19 cellular contexts compared by ENCODE assay signal in genomic region chr7:126483972-126484371, GRCh38.
DNase-seq lines count a peak whose midpoint lies in the region; ATAC-seq and TF ChIP-seq lines count a peak whose summit lies in the region.
"Had no signal": no experiment of that assay in that cellular context is flagged by ENCODE, and none has a peak within 500 bp of the region (broad histone marks: within the 10 kb centered on the region; RNA-seq: fewer than 3 reads in every experiment).

No MANE protein-coding gene starts in this region.

- H3K27ac Mint-ChIP-seq in T-cell = no peak overlapping the region
- H3K27ac Mint-ChIP-seq: activated naive CD8-positive, alpha-beta T cell treated with anti-CD3 and anti-CD28 coated beads, Interleukin-2, amount 50 U/mL, for 24 hours; activated T-helper 1 cell treated with anti-CD3 and anti-CD28 coated beads, Interleukin-12 subunit alpha, Interleukin-12 subunit beta, Interleukin-2, Interleukin-4 antibody, amounts not matched to agents 30 ng/mL and 10 ng/mL and 1 ng/mL, durations not matched to agents 14 hours and 24 hours and 36 hours had no signal

- H3K36me3 Mint-ChIP-seq in T-cell = no peaks in the 10 kb centered on the region

- no peaks in the 10 kb centered on the region for H3K27me3 ChIP-seq in BLaER1 treated with 17β-estradiol and CSF1 and Interleukin-3, amounts not matched to agents 10 nM and 100 nM
- no peaks in the 10 kb centered on the region for H3K27me3 ChIP-seq in suprapubic skin
- H3K27me3 ChIP-seq: breast epithelium, gastroesophageal sphincter, right lobe of liver had no signal

- WGBS in suprapubic skin = 75% methylated on average over 3 of the region's 3 CpGs

- no peaks in the 10 kb centered on the region for H3K27me3 Mint-ChIP-seq in T-cell
- H3K27me3 Mint-ChIP-seq: activated naive CD8-positive, alpha-beta T cell treated with anti-CD3 and anti-CD28 coated beads, Interleukin-2, amount 50 U/mL, for 24 hours had no signal

- no peak for ATAC-seq in T-cell (replicated peaks in 1 of 4)
- ATAC-seq: activated naive CD8-positive, alpha-beta T cell treated with anti-CD3 and anti-CD28 coated beads, Interleukin-2, amount 50 U/mL, for 24 hours; gastroesophageal sphincter; K562; right lobe of liver; Right ventricle myocardium inferior had no signal

- POLR2A ChIA-PET in T-cell (lab: Charles Lee) = interaction anchor here in 1 of 2 donors (0.6 kb wide), 1 partner anchor 239 kb away, joined by 3 read pairs; no protein-coding TSS in a partner anchor

- no peak for TF ChIP-seq EP300 in suprapubic skin (IDR thresholded peaks at IDR 0.05)

- peak overlapping the region in 7 of 11 experiments; percentile 19 to 56 (median 29); a peak in 11 of 22 replicates for H3K4me2 ChIP-seq in BLaER1 treated with 17β-estradiol and CSF1 and Interleukin-3, amounts not matched to agents 10 nM and 100 nM

- no peak overlapping the region for H3K4me3 ChIP-seq in BLaER1 treated with 17β-estradiol and CSF1 and Interleukin-3, amounts not matched to agents 10 nM and 100 nM
- no peak overlapping the region for H3K4me3 ChIP-seq in suprapubic skin
- H3K4me3 ChIP-seq: breast epithelium, gastroesophageal sphincter, K562, right lobe of liver had no signal

- H3K36me3 ChIP-seq in BLaER1 treated with 17β-estradiol and CSF1 and Interleukin-3, amounts not matched to agents 10 nM and 100 nM = no peaks in the 10 kb centered on the region
- H3K36me3 ChIP-seq in suprapubic skin = no peaks in the 10 kb centered on the region
- H3K36me3 ChIP-seq: breast epithelium, gastroesophageal sphincter, right lobe of liver had no signal

- peak; percentile 74 for DNase-seq in NCI-H1092 (lab: John Stamatoyannopoulos, UW)
- peak; percentile 69 for DNase-seq in NCI-H2171 treated with DMSO at 0.1 percent for 48 hours (lab: John Stamatoyannopoulos, UW)
- DNase-seq in SK-N-DZ (ENCODE audit: low spot score) = peak; percentile 99
- DNase-seq in 8988T = no peak
- no peak for DNase-seq in T-cell
- no peak for DNase-seq in suprapubic skin (ENCODE audit: low spot score in 2 of 2)
- no peak for DNase-seq in activated naive CD4-positive, alpha-beta T cell (lab: John Stamatoyannopoulos, UW)
- DNase-seq: activated CD4-positive, CD25-positive, alpha-beta regulatory T cell; activated naive CD8-positive, alpha-beta T cell treated with anti-CD3 and anti-CD28 coated beads, Interleukin-2, amount 50 U/mL, for 24 hours; dermis blood vessel endothelial cell; GF-D8; right lobe of liver; stimulated activated CD4-positive, alpha-beta T cell treated with anti-CD3 and anti-CD28 coated beads, Interleukin-2, amount 100 ng/mL, for 24 hours had no signal

- peak overlapping the region in 4 of 11 experiments; percentile 47 to 65 (median 54); a peak in 7 of 22 replicates for H3K27ac ChIP-seq in BLaER1 treated with 17β-estradiol and CSF1 and Interleukin-3, amounts not matched to agents 10 nM and 100 nM
- no peak overlapping the region for H3K27ac ChIP-seq in suprapubic skin
- H3K27ac ChIP-seq: breast epithelium, gastroesophageal sphincter, right lobe of liver had no signal

- peaks cover 5 to 10% (median 9%) of the 10 kb centered on the region in 3 donors for H3K9me3 Mint-ChIP-seq in T-cell
- H3K9me3 Mint-ChIP-seq: activated T-helper 1 cell treated with anti-CD3 and anti-CD28 coated beads, Interleukin-12 subunit alpha, Interleukin-12 subunit beta, Interleukin-2, Interleukin-4 antibody, amounts not matched to agents 30 ng/mL and 10 ng/mL and 1 ng/mL, durations not matched to agents 14 hours and 24 hours and 36 hours had no signal

- peaks cover 0 to 7% (median 0%) of the 10 kb centered on the region in 11 experiments; a peak in 5 of 22 replicates for H3K9me3 ChIP-seq in BLaER1 treated with 17β-estradiol and CSF1 and Interleukin-3, amounts not matched to agents 10 nM and 100 nM (replicated peaks in 1 of 11)
- H3K9me3 ChIP-seq in suprapubic skin = no peaks in the 10 kb centered on the region
- H3K9me3 ChIP-seq: right lobe of liver had no signal

- peaks cover 0 to 20% (median 8%) of the 10 kb centered on the region in 10 experiments; a peak in 10 of 20 replicates for H3K4me1 ChIP-seq in BLaER1 treated with 17β-estradiol and CSF1 and Interleukin-3, amounts not matched to agents 10 nM and 100 nM
- H3K4me1 ChIP-seq in suprapubic skin = no peaks in the 10 kb centered on the region
- H3K4me1 ChIP-seq: breast epithelium, gastroesophageal sphincter, right lobe of liver had no signal

- H3K9ac ChIP-seq in BLaER1 treated with 17β-estradiol and CSF1 and Interleukin-3, amounts not matched to agents 10 nM and 100 nM = no peak overlapping the region

- TF ChIP-seq CTCF in suprapubic skin (IDR thresholded peaks at IDR 0.05) = no peak

- TF ChIP-seq POLR2A in suprapubic skin (IDR thresholded peaks at IDR 0.05) = no peak

- H4K20me1 ChIP-seq in BLaER1 treated with 17β-estradiol and CSF1 and Interleukin-3, amounts not matched to agents 10 nM and 100 nM = no peaks in the 10 kb centered on the region

- H3K4me3 Mint-ChIP-seq in T-cell = no peak overlapping the region
- H3K4me3 Mint-ChIP-seq: activated naive CD8-positive, alpha-beta T cell treated with anti-CD3 and anti-CD28 coated beads, Interleukin-2, amount 50 U/mL, for 24 hours; activated T-helper 1 cell treated with anti-CD3 and anti-CD28 coated beads, Interleukin-12 subunit alpha, Interleukin-12 subunit beta, Interleukin-2, Interleukin-4 antibody, amounts not matched to agents 30 ng/mL and 10 ng/mL and 1 ng/mL, durations not matched to agents 14 hours and 24 hours and 36 hours had no signal

- H3K4me1 Mint-ChIP-seq in T-cell = no peaks in the 10 kb centered on the region
- H3K4me1 Mint-ChIP-seq: activated naive CD8-positive, alpha-beta T cell treated with anti-CD3 and anti-CD28 coated beads, Interleukin-2, amount 50 U/mL, for 24 hours had no signal

- CTCF ChIA-PET in T-cell (lab: Charles Lee) = no interaction called here

Comparison
In these comparisons a context has a peak if more than half of its experiments do, and no peak if none do; other contexts are left out.
1. DNase-seq: peak in NCI-H1092 (single experiment), NCI-H2171 treated with DMSO at 0.1 percent for 48 hours (single experiment) and SK-N-DZ (single experiment); none in 8988T (single experiment), T-cell (0 of 34), suprapubic skin (0 of 2) and activated naive CD4-positive, alpha-beta T cell (0 of 4).